ENCODE assay signal across 1 cellular context in genomic region chr3:57227204-57227929, GRCh38.
A peak's percentile ranks its signal among the peaks of the same experiment; 100 is the strongest.
TF ChIP-seq lines count a peak whose summit lies in the region.

APPL1 (plus strand) TSS chr3:57227729; CDS start chr3:57227884, 155 bp downstream.

TF ChIP-seq in HEK293, 187 proteins besides CTCF, POLR2A, EP300 and RAD21 (continued from another document and continues in another):
- TF ChIP-seq REST (tag by site-specific recombination; IDR thresholded peaks at IDR 0.05), result no peak
- no peak for TF ChIP-seq ZFP3 (tag by site-specific recombination; IDR thresholded peaks at IDR 0.05; ENCODE audit: low read depth)
- TF ChIP-seq ZNF518A (tag by site-specific recombination; conservative IDR thresholded peaks at IDR 0.05; ENCODE audit: low read depth), result no peak
- TF ChIP-seq SP2 (tag by site-specific recombination; IDR thresholded peaks at IDR 0.05), result peak; percentile 67
- TF ChIP-seq ZNF514 (tag by site-specific recombination; IDR thresholded peaks at IDR 0.05), result no peak
- TF ChIP-seq ZNF274 (IDR thresholded peaks at IDR 0.05; ENCODE audit: low read length), result no peak
- TF ChIP-seq ZNF274 (tag by site-specific recombination; IDR thresholded peaks at IDR 0.05; ENCODE audit: borderline replicate concordance), result no peak
- peak; percentile 74 for TF ChIP-seq ZNF600 (tag by site-specific recombination; IDR thresholded peaks at IDR 0.05)
- TF ChIP-seq ZBTB11 (tag by site-specific recombination; conservative IDR thresholded peaks at IDR 0.05; ENCODE audit: low read depth), result peak; percentile 48; the same call in 1 of the 2 replicates
- no peak for TF ChIP-seq REPIN1 (tag by site-specific recombination; IDR thresholded peaks at IDR 0.05; ENCODE audit: low read depth)
- no peak for TF ChIP-seq ZNF585B (tag by site-specific recombination; IDR thresholded peaks at IDR 0.05)
- TF ChIP-seq HOXC10 (CRISPR knock-in tag; IDR thresholded peaks at IDR 0.05), result no peak
- no peak for TF ChIP-seq ZNF324 (tag by site-specific recombination; IDR thresholded peaks at IDR 0.05)
- no peak for TF ChIP-seq ZNF239 (tag by site-specific recombination; IDR thresholded peaks at IDR 0.05)
- no peak for TF ChIP-seq BCL6B (tag by site-specific recombination; IDR thresholded peaks at IDR 0.05)
- TF ChIP-seq ZNF2 (tag by site-specific recombination; IDR thresholded peaks at IDR 0.05), result no peak
- no peak for TF ChIP-seq ZNF639 (tag by site-specific recombination; IDR thresholded peaks at IDR 0.05)
- TF ChIP-seq ZNF664 (tag by site-specific recombination; IDR thresholded peaks at IDR 0.05), result no peak
- no peak for TF ChIP-seq WT1 (tag by site-specific recombination; IDR thresholded peaks at IDR 0.05)
- TF ChIP-seq ZSCAN30 (tag by site-specific recombination; IDR thresholded peaks at IDR 0.05), result no peak
- no peak for TF ChIP-seq ZNF792 (tag by site-specific recombination; IDR thresholded peaks at IDR 0.05)
- no peak for TF ChIP-seq ZNF426 (tag by site-specific recombination; IDR thresholded peaks at IDR 0.05)
- no peak for TF ChIP-seq ZNF394 (tag by site-specific recombination; IDR thresholded peaks at IDR 0.05; ENCODE audit: borderline replicate concordance)
- no peak for TF ChIP-seq ZNF549 (tag by site-specific recombination; IDR thresholded peaks at IDR 0.05)
- TF ChIP-seq ZNF837 (tag by site-specific recombination; IDR thresholded peaks at IDR 0.05), result no peak
- TF ChIP-seq ZNF623 (tag by site-specific recombination; IDR thresholded peaks at IDR 0.05), result no peak
- no peak for TF ChIP-seq ZBTB6 (tag by site-specific recombination; IDR thresholded peaks at IDR 0.05)
- TF ChIP-seq ZNF140 (tag by site-specific recombination; IDR thresholded peaks at IDR 0.05), result no peak
- no peak for TF ChIP-seq ZNF513 (tag by site-specific recombination; IDR thresholded peaks at IDR 0.05)
- no peak for TF ChIP-seq ZNF18 (tag by site-specific recombination; IDR thresholded peaks at IDR 0.05)
- TF ChIP-seq ZNF768 (tag by site-specific recombination; IDR thresholded peaks at IDR 0.05), result no peak
- no peak for TF ChIP-seq ZNF184 (tag by site-specific recombination; IDR thresholded peaks at IDR 0.05)
- TF ChIP-seq SALL2 (tag by site-specific recombination; IDR thresholded peaks at IDR 0.05; ENCODE audit: borderline replicate concordance), result no peak
- no peak for TF ChIP-seq ZNF350 (tag by site-specific recombination; IDR thresholded peaks at IDR 0.05)
- no peak for TF ChIP-seq ZNF169 (tag by site-specific recombination; IDR thresholded peaks at IDR 0.05)
- no peak for TF ChIP-seq ATF2 (tag by site-specific recombination; IDR thresholded peaks at IDR 0.05; ENCODE audit: low read depth)
- no peak for TF ChIP-seq ZNF362 (tag by site-specific recombination; IDR thresholded peaks at IDR 0.05)
- TF ChIP-seq KLF16 (tag by site-specific recombination; IDR thresholded peaks at IDR 0.05), result no peak
- TF ChIP-seq ZNF660 (tag by site-specific recombination; IDR thresholded peaks at IDR 0.05), result no peak
